In genomic region chr14:23478109-23478698, GRCh38 we compare ENCODE assay signal across 8 cellular contexts.
DNase-seq lines count a peak whose midpoint lies in the region; ATAC-seq, FAIRE-seq and TF ChIP-seq lines count a peak whose summit lies in the region.

No MANE protein-coding gene starts in this region.

- peak; percentile 52 for DNase-seq in GM13976 (ENCODE audit: low spot score)
- DNase-seq in NCI-H446 treated with DMSO at 0.1 percent for 48 hours (lab: John Stamatoyannopoulos, UW) = peak; percentile 52
- peak; percentile 38 for DNase-seq in activated CD4-positive, alpha-beta T cell treated with anti-CD3 and anti-CD28 coated beads for 1 hour
- no peak for DNase-seq in coronary artery (ENCODE audit: low spot score)
- peak; percentile 76 for DNase-seq in medulla oblongata (ENCODE audit: extremely low spot score)
- DNase-seq in stimulated activated CD8-positive, alpha-beta memory T cell treated with anti-CD3 and anti-CD28 coated beads, Interleukin-4, amount 100 ng/mL, for 4 hours (ENCODE audit: low read depth in 2 of 2, low spot score in 1 of 2) = peak; percentile 24 to 33

- no peak for ATAC-seq in GM18519 (IDR thresholded peaks at IDR 0.05; ENCODE audit: low FRiP score, unreplicated experiment)

- in situ Hi-C loops in GM13976 (cut with MboI; ENCODE audit: low sequenced_read_pairs, unreplicated experiment) = no loop called here

- peak; percentile 87 for FAIRE-seq in A204.1 (lab: Jason Lieb, UNC)

- H3K27ac ChIP-seq in coronary artery = no peak overlapping the region

- TF ChIP-seq CTCF in GM13976 (IDR thresholded peaks at IDR 0.05; ENCODE audit: borderline replicate concordance, control extremely low read depth, extremely low read depth, insufficient read depth, missing control alignments) = peak; percentile 12
- TF ChIP-seq CTCF in coronary artery (IDR thresholded peaks at IDR 0.05) = peak; percentile 59

- no peak overlapping the region for H3K4me3 ChIP-seq in coronary artery
